ENCODE assay signal across 9 cellular contexts in genomic region chr1:113947388-113948107, GRCh38. TPM values are rescaled to one million over a fixed set of nuclear protein-coding genes. Genes with fewer than 3 reads are reported as not detected.
A peak's percentile ranks its signal among the peaks of the same experiment; 100 is the strongest.
DNase-seq lines count a peak whose midpoint lies in the region; ATAC-seq and TF ChIP-seq lines count a peak whose summit lies in the region.
"Had no signal": no experiment of that assay in that cellular context is flagged by ENCODE, and none has a peak within 500 bp of the region (broad histone marks: within the 10 kb centered on the region; RNA-seq: fewer than 3 reads in every experiment).

No MANE protein-coding gene starts in this region.

- peak; percentile 66 for ATAC-seq in CD4-positive, alpha-beta T cell (ENCODE audit: poor library complexity)
- ATAC-seq in effector memory CD8-positive, alpha-beta T cell (replicated peaks), result peak; percentile 67

- peak overlapping the region; percentile 89 for H3K27ac Mint-ChIP-seq in CD4-positive, alpha-beta T cell
- H3K27ac Mint-ChIP-seq in effector memory CD8-positive, alpha-beta T cell, result peak overlapping the region; percentile 92 to 93
- peak overlapping the region; percentile 28 for H3K27ac Mint-ChIP-seq in osteocyte (ENCODE audit: unreplicated experiment)

- DNase-seq in CD4-positive, alpha-beta T cell, result no peak
- DNase-seq in OCI-M1 (lab: John Stamatoyannopoulos, UW) (peak; percentile 39), osteocyte (ENCODE audit: extremely low spot score, unreplicated experiment) (no peak), foreskin fibroblast (no peak), NCI-H345 (lab: John Stamatoyannopoulos, UW) (no peak), 8988T (no peak), dorsolateral prefrontal cortex (no peak)
- no peak for DNase-seq in effector memory CD8-positive, alpha-beta T cell
- DNase-seq: amygdala had no signal

- POLR2A ChIA-PET in CD4-positive, alpha-beta T cell (lab: Charles Lee), result interaction anchor here (0.7 to 10.2 kb wide), 8 partner anchors 8 to 1329 kb away, joined by 3 to 245 read pairs (median 12); partner anchors contain the start of genes AP4B1, DCLRE1B, HIPK1 and RSBN1

- H3K4me3 ChIP-seq in foreskin fibroblast (ENCODE audit: low read depth in 1 of 2, low read length in 2 of 2), result no peak overlapping the region
- H3K4me3 ChIP-seq in dorsolateral prefrontal cortex, result peak overlapping the region in 6 of 59 donors; percentile 2 to 34 (median 16)

- no peak for TF ChIP-seq CTCF in CD4-positive, alpha-beta T cell (IDR thresholded peaks at IDR 0.05)
- no peak for TF ChIP-seq CTCF in osteocyte (IDR thresholded peaks at IDR 0.05)
- TF ChIP-seq CTCF in foreskin fibroblast (IDR thresholded peaks at IDR 0.05; ENCODE audit: low read depth, low read length), result no peak
- no peak for TF ChIP-seq CTCF in dorsolateral prefrontal cortex (IDR thresholded peaks at IDR 0.05 in 54 of 56, conservative IDR thresholded peaks at IDR 0.05 in 2 of 56; ENCODE audit: low read depth in 1 of 56, partially characterized antibody in 56 of 56)

- H3K27ac ChIP-seq in CD4-positive, alpha-beta T cell (ENCODE audit: low read depth, low read length), result peak overlapping the region; percentile 66
- H3K27ac ChIP-seq in dorsolateral prefrontal cortex, result peak overlapping the region in 26 of 59 donors; percentile 0 to 54 (median 23)

- H3K4me3 Mint-ChIP-seq in CD4-positive, alpha-beta T cell, result peak overlapping the region; percentile 89
- H3K4me3 Mint-ChIP-seq in effector memory CD8-positive, alpha-beta T cell, result peak overlapping the region; percentile 62 to 64
- no peak overlapping the region for H3K4me3 Mint-ChIP-seq in osteocyte (ENCODE audit: unreplicated experiment)

- H3K27me3 ChIP-seq in CD4-positive, alpha-beta T cell (ENCODE audit: control insufficient read depth, insufficient read depth, low read length), result no peaks in the 10 kb centered on the region
- no peaks in the 10 kb centered on the region for H3K27me3 ChIP-seq in dorsolateral prefrontal cortex

- CTCF ChIA-PET in CD4-positive, alpha-beta T cell (lab: Charles Lee), result interaction anchor here (0.5 to 5.7 kb wide), 8 partner anchors 9 to 875 kb away, joined by 3 to 56 read pairs (median 3); partner anchors contain the start of genes HIPK1 and LRIG2

- intact Hi-C loops in CD4-positive, alpha-beta T cell (cut with DNase I, micrococcal nuclease), result loop anchor here (1.0 to 5.0 kb wide), 5 partner anchors 8 to 110 kb away; no protein-coding TSS in a partner anchor
- intact Hi-C loops in dorsolateral prefrontal cortex (cut with DNase I), result no loop called here

- H3K4me1 Mint-ChIP-seq in CD4-positive, alpha-beta T cell (ENCODE audit: low read depth), result peaks cover 85% of the 10 kb centered on the region
- H3K4me1 Mint-ChIP-seq in effector memory CD8-positive, alpha-beta T cell (ENCODE audit: low read depth in 2 of 2), result peaks cover 42 to 57% of the 10 kb centered on the region in 2 donors
- peaks cover 17% of the 10 kb centered on the region for H3K4me1 Mint-ChIP-seq in osteocyte (ENCODE audit: unreplicated experiment)

- no peaks in the 10 kb centered on the region for H3K27me3 Mint-ChIP-seq in CD4-positive, alpha-beta T cell
- H3K27me3 Mint-ChIP-seq in effector memory CD8-positive, alpha-beta T cell, result no peaks in the 10 kb centered on the region
- no peaks in the 10 kb centered on the region for H3K27me3 Mint-ChIP-seq in osteocyte (ENCODE audit: unreplicated experiment)

- no peaks in the 10 kb centered on the region for H3K9me3 Mint-ChIP-seq in CD4-positive, alpha-beta T cell
- no peaks in the 10 kb centered on the region for H3K9me3 Mint-ChIP-seq in effector memory CD8-positive, alpha-beta T cell
- peaks cover 8% of the 10 kb centered on the region for H3K9me3 Mint-ChIP-seq in osteocyte (ENCODE audit: unreplicated experiment)

- peaks cover 50% of the 10 kb centered on the region for H3K36me3 Mint-ChIP-seq in CD4-positive, alpha-beta T cell (ENCODE audit: low read depth)
- peaks cover 79% of the 10 kb centered on the region for H3K36me3 Mint-ChIP-seq in effector memory CD8-positive, alpha-beta T cell (ENCODE audit: insufficient read depth)
- H3K36me3 Mint-ChIP-seq in osteocyte (ENCODE audit: unreplicated experiment), result peaks cover 17% of the 10 kb centered on the region

- H3K9me3 ChIP-seq in CD4-positive, alpha-beta T cell (ENCODE audit: control insufficient read depth, low read length), result no peaks in the 10 kb centered on the region

RNA-seq across cellular contexts. Expression of gene HIPK1, which starts 18.4 kb away (rescaled TPM):
- total RNA-seq in CD4-positive, alpha-beta T cell, result 100 to 1,000 TPM; 245 to 251 TPM
- total RNA-seq in osteocyte, result 61.1 and 62.5 TPM in 2 replicates
- total RNA-seq in dorsolateral prefrontal cortex, result 100 to 1,000 TPM in 62 of 120 experiments, 10 to 100 TPM in 58; 78.9 to 158 (median 100) TPM

RNA-seq across cellular contexts. Expression of gene OLFML3, which starts 31.7 kb away (rescaled TPM):
- total RNA-seq in CD4-positive, alpha-beta T cell, result under 1 TPM; 0.30 to 0.31 TPM
- total RNA-seq in osteocyte (36.5 and 37.0 TPM in 2 replicates), dorsolateral prefrontal cortex (10 to 100 TPM in 8 of 120 experiments, 1 to 10 TPM in 111, under 1 TPM in 1; 0.64 to 13.6 (median 5.2) TPM)

RNA-seq across cellular contexts. Expression of gene DCLRE1B, which starts 42.4 kb away (rescaled TPM):
- 1 to 10 TPM; 6.4 to 6.8 TPM for total RNA-seq in CD4-positive, alpha-beta T cell
- total RNA-seq in osteocyte (8.6 and 10.0 TPM in 2 replicates), dorsolateral prefrontal cortex (1 to 10 TPM; 2.4 to 8.8 (median 4.9) TPM)

RNA-seq across cellular contexts. Expression of gene AP4B1, which starts 42.9 kb away (rescaled TPM):
- total RNA-seq in CD4-positive, alpha-beta T cell, result 10 to 100 TPM; 44.1 to 48.0 TPM
- total RNA-seq in osteocyte (15.3 and 19.7 TPM in 2 replicates), dorsolateral prefrontal cortex (10 to 100 TPM; 26.7 to 71.0 (median 42.4) TPM)

Comparison
In these comparisons a context has a peak if more than half of its experiments do, and no peak if none do; other contexts are left out.
1. H3K27ac Mint-ChIP-seq: peak in every context shown above with its lines; median percentile 92 in effector memory CD8-positive, alpha-beta T cell; 89 in CD4-positive, alpha-beta T cell; 28 in osteocyte.
2. intact Hi-C loops: an anchor here in CD4-positive, alpha-beta T cell (1.0 to 5.0 kb wide); none called in dorsolateral prefrontal cortex.